In the genomic region with DNA sequence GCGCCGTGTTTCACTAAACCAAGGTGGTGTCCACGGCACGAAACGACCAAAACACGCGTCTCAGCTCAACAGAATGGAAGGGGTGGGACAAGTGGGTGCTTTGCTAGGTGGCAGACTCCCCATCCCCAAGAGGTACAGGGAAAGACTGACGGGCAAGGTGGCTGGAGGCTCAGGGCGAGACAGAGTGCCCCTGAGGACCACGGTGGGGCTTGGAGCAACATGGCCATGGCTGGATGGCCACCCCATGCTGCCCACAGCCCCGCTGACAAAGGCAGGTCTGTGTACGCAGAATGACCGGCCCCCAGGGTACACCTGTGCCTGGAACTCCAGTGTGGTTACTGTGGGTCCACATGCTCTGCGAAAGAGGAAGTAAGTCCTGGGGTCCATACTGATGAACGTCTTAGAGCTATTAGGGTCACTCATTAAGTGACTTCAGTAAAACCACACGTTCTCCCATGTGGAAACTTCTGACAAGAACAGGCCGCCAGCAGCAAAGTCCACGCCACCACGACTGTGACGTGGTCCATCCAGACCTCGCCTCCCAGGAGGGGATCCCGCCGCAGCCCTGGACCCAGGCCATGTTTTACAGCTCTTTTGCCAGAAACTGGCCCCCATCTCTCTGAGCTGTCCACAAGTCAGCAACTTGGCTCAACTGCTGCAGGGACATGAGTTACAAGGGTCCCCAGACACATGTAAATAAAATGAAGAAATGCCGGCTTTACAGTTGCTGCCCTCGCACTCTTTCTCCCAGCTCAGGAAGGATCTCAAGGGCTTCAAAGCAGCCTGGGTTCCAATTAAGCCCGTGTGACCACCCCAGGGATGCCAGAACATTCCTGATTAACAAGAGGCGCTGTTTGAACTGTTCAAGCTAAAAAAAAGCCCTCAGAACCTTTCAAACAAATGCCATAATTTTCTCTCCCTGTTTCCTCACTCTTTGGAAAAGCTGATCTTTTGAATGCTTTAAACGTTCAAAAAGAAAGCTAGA, we compare ENCODE assay signal across 11 cellular contexts.
A peak's percentile ranks its signal among the peaks of the same experiment; 100 is the strongest.
DNase-seq lines count a peak whose midpoint lies in the region; ATAC-seq and TF ChIP-seq lines count a peak whose summit lies in the region.
"Had no signal": no experiment of that assay in that cellular context is flagged by ENCODE, and none has a peak within 500 bp of the region (broad histone marks: within the 10 kb centered on the region; RNA-seq: fewer than 3 reads in every experiment).

No MANE protein-coding gene starts in this region.

- no peak for TF ChIP-seq CTCF in OCI-LY1 (IDR thresholded peaks at IDR 0.05; ENCODE audit: low read length)

- H3K36me3 Mint-ChIP-seq in activated CD4-positive, alpha-beta memory T cell treated with anti-CD3 and anti-CD28 coated beads, Interleukin-2, amount 10 ng/mL, durations not matched to agents 7 days and 5 days (ENCODE audit: low read depth): peaks cover 5% of the 10 kb centered on the region

- H3K27ac Mint-ChIP-seq in activated CD4-positive, alpha-beta memory T cell treated with anti-CD3 and anti-CD28 coated beads, Interleukin-2, amount 10 ng/mL, durations not matched to agents 7 days and 5 days: no peak overlapping the region
- H3K27ac Mint-ChIP-seq: stimulated activated naive CD8-positive, alpha-beta T cell treated with anti-CD3 and anti-CD28 coated beads, Interleukin-15, Interleukin-2, amounts not matched to agents 100 ng/mL and 50 ng/mL, for 24 hours had no signal

- intact Hi-C loops in sciatic nerve (cut with DNase I): no loop called here

- peak; percentile 96 for ATAC-seq in GM18909 (IDR thresholded peaks at IDR 0.05; ENCODE audit: poor library complexity, unreplicated experiment)
- ATAC-seq in HG02610 (IDR thresholded peaks at IDR 0.05; ENCODE audit: unreplicated experiment): peak; percentile 88
- peak; percentile 59 for ATAC-seq in sciatic nerve

- no peaks in the 10 kb centered on the region for H3K9me3 ChIP-seq in OCI-LY1 (ENCODE audit: low read length)

- no peaks in the 10 kb centered on the region for H3K27me3 ChIP-seq in OCI-LY1 (ENCODE audit: insufficient read depth, low read length)

- no peaks in the 10 kb centered on the region for H3K9me2 ChIP-seq in OCI-LY1 (ENCODE audit: low read depth, low read length)

- H3K4me2 ChIP-seq in OCI-LY1 (ENCODE audit: low read length): no peak overlapping the region; the same call in 1 of the 2 replicates

- peaks cover 11% of the 10 kb centered on the region for H3K4me1 ChIP-seq in OCI-LY1 (ENCODE audit: insufficient read depth, low read length, severe bottlenecking)

- no peaks in the 10 kb centered on the region for H3F3A ChIP-seq in OCI-LY1 (ENCODE audit: insufficient read depth, low read length)

- no peak overlapping the region for H3K4me3 ChIP-seq in OCI-LY1 (ENCODE audit: low read depth, low read length, poor library complexity, severe bottlenecking)

- no peaks in the 10 kb centered on the region for H3K27me3 Mint-ChIP-seq in activated CD4-positive, alpha-beta memory T cell treated with anti-CD3 and anti-CD28 coated beads, Interleukin-2, amount 10 ng/mL, durations not matched to agents 7 days and 5 days
- H3K27me3 Mint-ChIP-seq: stimulated activated naive CD8-positive, alpha-beta T cell treated with anti-CD3 and anti-CD28 coated beads, Interleukin-15, Interleukin-2, amounts not matched to agents 100 ng/mL and 50 ng/mL, for 24 hours had no signal

- peaks cover 10% of the 10 kb centered on the region for H3K36me3 ChIP-seq in OCI-LY1 (ENCODE audit: insufficient read depth, low read length)

- H3K4me3 Mint-ChIP-seq in activated CD4-positive, alpha-beta memory T cell treated with anti-CD3 and anti-CD28 coated beads, Interleukin-2, amount 10 ng/mL, durations not matched to agents 7 days and 5 days: no peak overlapping the region
- H3K4me3 Mint-ChIP-seq: stimulated activated naive CD8-positive, alpha-beta T cell treated with anti-CD3 and anti-CD28 coated beads, Interleukin-15, Interleukin-2, amounts not matched to agents 100 ng/mL and 50 ng/mL, for 24 hours had no signal

- H3K27ac ChIP-seq in OCI-LY1 (ENCODE audit: low read depth, low read length, poor library complexity, severe bottlenecking): peak overlapping the region; percentile 45

- DNase-seq in sciatic nerve (ENCODE audit: low spot score) (no peak), NCI-H1930 (lab: John Stamatoyannopoulos, UW) (no peak), NCI-H524 treated with DMSO at 0.1 percent for 48 hours (lab: John Stamatoyannopoulos, UW) (no peak)
- no peak for DNase-seq in activated CD4-positive, alpha-beta memory T cell treated with anti-CD3 and anti-CD28 coated beads, Interleukin-2, amount 10 ng/mL, durations not matched to agents 7 days and 5 days
- DNase-seq in stimulated activated naive CD4-positive, alpha-beta T cell (lab: John Stamatoyannopoulos, UW): no peak
- DNase-seq: NCI-H146, T-helper 9 cell had no signal

- H3K79me2 ChIP-seq in OCI-LY1 (ENCODE audit: insufficient read depth, low read length): no peaks in the 10 kb centered on the region

- POLR2A ChIA-PET in activated CD4-positive, alpha-beta memory T cell treated with anti-CD3 and anti-CD28 coated beads, Interleukin-2, amount 10 ng/mL, durations not matched to agents 7 days and 5 days (lab: Charles Lee): no interaction called here

- H2AFZ ChIP-seq in OCI-LY1 (ENCODE audit: low read length): no peak overlapping the region

- no peaks in the 10 kb centered on the region for H3K4me1 Mint-ChIP-seq in activated CD4-positive, alpha-beta memory T cell treated with anti-CD3 and anti-CD28 coated beads, Interleukin-2, amount 10 ng/mL, durations not matched to agents 7 days and 5 days

- H3K9me3 Mint-ChIP-seq in activated CD4-positive, alpha-beta memory T cell treated with anti-CD3 and anti-CD28 coated beads, Interleukin-2, amount 10 ng/mL, durations not matched to agents 7 days and 5 days: no peaks in the 10 kb centered on the region
- H3K9me3 Mint-ChIP-seq: stimulated activated naive CD8-positive, alpha-beta T cell treated with anti-CD3 and anti-CD28 coated beads, Interleukin-15, Interleukin-2, amounts not matched to agents 100 ng/mL and 50 ng/mL, for 24 hours had no signal

- H3K9ac ChIP-seq in OCI-LY1 (ENCODE audit: low read length): no peak overlapping the region; the same call in 1 of the 2 replicates

- H4K20me1 ChIP-seq in OCI-LY1 (ENCODE audit: insufficient read depth, low read length): no peaks in the 10 kb centered on the region

- CTCF ChIA-PET in activated CD4-positive, alpha-beta memory T cell treated with anti-CD3 and anti-CD28 coated beads, Interleukin-2, amount 10 ng/mL, durations not matched to agents 7 days and 5 days (lab: Charles Lee): no interaction called here
